In the genomic region with DNA sequence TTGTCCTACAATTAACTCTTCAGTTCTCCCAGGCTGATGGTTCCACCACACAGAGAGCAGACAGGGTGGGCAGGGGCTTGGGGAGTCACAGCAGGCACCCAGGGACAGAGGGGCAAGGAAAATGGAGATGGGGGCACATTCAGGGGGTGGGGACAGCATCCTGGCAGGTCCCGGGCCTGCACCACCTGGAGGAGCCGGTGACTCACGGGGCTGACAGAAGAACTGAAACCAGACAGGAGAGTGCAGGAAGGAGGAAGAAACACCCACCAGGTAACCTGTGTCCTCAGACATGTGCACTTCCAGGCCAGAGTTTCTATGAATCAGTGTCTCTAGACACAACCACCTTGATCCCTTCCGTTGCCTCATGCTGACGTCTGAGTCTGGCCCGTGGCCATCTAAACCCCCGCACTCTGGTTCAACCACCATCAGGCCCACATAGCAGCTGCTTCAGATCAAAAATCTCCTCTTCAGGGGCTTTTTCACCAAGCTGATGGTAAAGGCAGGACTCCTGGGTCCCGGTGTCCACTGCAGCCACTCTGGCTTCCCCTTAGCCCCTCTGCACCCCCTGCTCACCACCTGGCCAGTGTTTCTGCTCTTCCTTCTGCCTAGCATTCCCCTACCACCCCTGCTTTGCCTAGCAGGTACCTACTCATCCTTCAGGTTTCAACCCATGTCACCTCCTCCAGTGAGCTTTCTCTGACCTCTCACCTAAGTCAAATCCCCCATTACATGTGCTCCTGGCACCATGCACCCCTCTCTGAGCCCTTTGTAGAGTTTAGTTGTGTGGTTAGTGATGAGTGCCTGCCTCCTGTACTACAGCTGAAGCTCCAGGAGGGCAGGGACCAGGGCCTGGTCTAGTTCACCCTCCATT, we compare ENCODE assay signal across 9 cellular contexts. TPM values are rescaled to one million over a fixed set of nuclear protein-coding genes. Genes with fewer than 3 reads are reported as not detected.
DNase-seq lines count a peak whose midpoint lies in the region; ATAC-seq and TF ChIP-seq lines count a peak whose summit lies in the region.
"Had no signal": no experiment of that assay in that cellular context is flagged by ENCODE, and none has a peak within 500 bp of the region (broad histone marks: within the 10 kb centered on the region; RNA-seq: fewer than 3 reads in every experiment).

No MANE protein-coding gene starts in this region.

- CTCF ChIA-PET in Calu3 (lab: Charles Lee), result interaction anchor here (1.0 to 2.6 kb wide), 6 partner anchors 10 to 59 kb away, joined by 3 to 25 read pairs (median 5); no protein-coding TSS in a partner anchor

- H3K9ac ChIP-seq in Loucy (ENCODE audit: low read depth, low read length, poor library complexity, severe bottlenecking), result no peak overlapping the region

- H3K4me1 ChIP-seq in Loucy (ENCODE audit: insufficient read depth, low read length, poor library complexity, severe bottlenecking) (peaks cover 52% of the 10 kb centered on the region), ascending aorta (peaks cover 0 to 5% of the 10 kb centered on the region in 2 donors)

- H4K20me1 ChIP-seq in Loucy (ENCODE audit: insufficient read depth, low read length, poor library complexity, severe bottlenecking), result no peaks in the 10 kb centered on the region

- POLR2A ChIA-PET in activated naive CD8-positive, alpha-beta T cell treated with anti-CD3 and anti-CD28 coated beads, Interleukin-2, amount 10 ng/mL, durations not matched to agents 7 days and 5 days (lab: Charles Lee), result interaction anchor here (0.8 to 5.3 kb wide), 16 partner anchors 10 to 231 kb away, joined by 3 to 109 read pairs (median 7); a partner anchor contains a TSS

- no peaks in the 10 kb centered on the region; the same call in 1 of the 2 replicates for H3F3A ChIP-seq in Loucy (ENCODE audit: low read depth)

- H2AFZ ChIP-seq in Loucy (ENCODE audit: low read length), result no peak overlapping the region; the same call in 1 of the 2 replicates

- H3K9me3 ChIP-seq in Loucy (ENCODE audit: insufficient read depth, low read depth, low read length) (no peaks in the 10 kb centered on the region), ascending aorta (no peaks in the 10 kb centered on the region)

- H3K4me1 Mint-ChIP-seq in Calu3 (ENCODE audit: low read depth, unreplicated experiment), result peaks cover 87% of the 10 kb centered on the region
- H3K4me1 Mint-ChIP-seq in activated naive CD8-positive, alpha-beta T cell treated with anti-CD3 and anti-CD28 coated beads, Interleukin-2, amount 10 ng/mL, durations not matched to agents 7 days and 5 days, result peaks cover 46% of the 10 kb centered on the region

- DNase-seq in Calu3 (peak; percentile 92), mucosa of gallbladder (ENCODE audit: low spot score) (no peak), ascending aorta (ENCODE audit: low spot score in 2 of 2) (no peak), NOMO-1 (lab: John Stamatoyannopoulos, UW; ENCODE audit: unreplicated experiment in 2 of 2) (no peak)
- peak; percentile 61 for DNase-seq in activated naive CD8-positive, alpha-beta T cell treated with anti-CD3 and anti-CD28 coated beads, Interleukin-2, amount 10 ng/mL, durations not matched to agents 7 days and 5 days
- peak; percentile 81 for DNase-seq in stimulated activated CD4-positive, alpha-beta T cell treated with anti-CD3 and anti-CD28 coated beads, Interleukin-1b, Interleukin-23, amount 100 ng/mL, for 48 hours

- H3K36me3 ChIP-seq in Loucy (ENCODE audit: insufficient read depth, low read length), result no peaks in the 10 kb centered on the region
- no peaks in the 10 kb centered on the region for H3K36me3 ChIP-seq in ascending aorta

- H3K27me3 ChIP-seq in Loucy (ENCODE audit: insufficient read depth, low read length, poor library complexity, severe bottlenecking) (no peaks in the 10 kb centered on the region), ascending aorta (no peaks in the 10 kb centered on the region)

- peaks cover 25% of the 10 kb centered on the region for H3K36me3 Mint-ChIP-seq in Calu3 (ENCODE audit: insufficient read depth, unreplicated experiment)
- H3K36me3 Mint-ChIP-seq in activated naive CD8-positive, alpha-beta T cell treated with anti-CD3 and anti-CD28 coated beads, Interleukin-2, amount 10 ng/mL, durations not matched to agents 7 days and 5 days, result no peaks in the 10 kb centered on the region

- H3K4me2 ChIP-seq in Loucy (ENCODE audit: low read depth, low read length, poor library complexity, severe bottlenecking), result no peak overlapping the region

- no peaks in the 10 kb centered on the region for H3K27me3 Mint-ChIP-seq in Calu3 (ENCODE audit: unreplicated experiment)
- no peaks in the 10 kb centered on the region for H3K27me3 Mint-ChIP-seq in activated naive CD8-positive, alpha-beta T cell treated with anti-CD3 and anti-CD28 coated beads, Interleukin-2, amount 10 ng/mL, durations not matched to agents 7 days and 5 days

- H3K4me3 ChIP-seq in Loucy (ENCODE audit: low read length, poor library complexity, severe bottlenecking) (no peak overlapping the region), ascending aorta (no peak overlapping the region)

- ATAC-seq in GM21529 (IDR thresholded peaks at IDR 0.05; ENCODE audit: unreplicated experiment), result peak; percentile 46
- peak; percentile 49 for ATAC-seq in activated naive CD8-positive, alpha-beta T cell treated with anti-CD3 and anti-CD28 coated beads, Interleukin-2, amount 10 ng/mL, durations not matched to agents 7 days and 5 days (ENCODE audit: low read depth)

- no peaks in the 10 kb centered on the region for H3K79me2 ChIP-seq in Loucy (ENCODE audit: insufficient read depth, low read length)

- no peaks in the 10 kb centered on the region for H3K9me3 Mint-ChIP-seq in Calu3 (ENCODE audit: low read depth, unreplicated experiment)
- H3K9me3 Mint-ChIP-seq in activated naive CD8-positive, alpha-beta T cell treated with anti-CD3 and anti-CD28 coated beads, Interleukin-2, amount 10 ng/mL, durations not matched to agents 7 days and 5 days, result no peaks in the 10 kb centered on the region

- H3K27ac ChIP-seq in ascending aorta, result no peak overlapping the region

- H3K27ac Mint-ChIP-seq in Calu3 (ENCODE audit: unreplicated experiment), result peak overlapping the region; percentile 90
- peak overlapping the region; percentile 91 for H3K27ac Mint-ChIP-seq in activated naive CD8-positive, alpha-beta T cell treated with anti-CD3 and anti-CD28 coated beads, Interleukin-2, amount 10 ng/mL, durations not matched to agents 7 days and 5 days

- TF ChIP-seq CTCF in Calu3 (IDR thresholded peaks at IDR 0.05; ENCODE audit: unreplicated experiment) (no peak), Loucy (conservative IDR thresholded peaks at IDR 0.05; ENCODE audit: low read length) (0 out of 2 replicates have a peak, but pooled peaks have one; percentile 18), ascending aorta (IDR thresholded peaks at IDR 0.05) (no peak)

- TSS peak; percentile 24 for BruUV-seq in Calu3 (replicated peaks; lab: Mats Ljungman, UMichigan)

- intact Hi-C loops in Calu3 (cut with micrococcal nuclease; ENCODE audit: unreplicated experiment), result no loop called here
- intact Hi-C loops in ascending aorta (cut with DNase I), result no loop called here

- peak overlapping the region; percentile 32 for H3K4me3 Mint-ChIP-seq in Calu3 (ENCODE audit: low read depth, unreplicated experiment)
- H3K4me3 Mint-ChIP-seq in activated naive CD8-positive, alpha-beta T cell treated with anti-CD3 and anti-CD28 coated beads, Interleukin-2, amount 10 ng/mL, durations not matched to agents 7 days and 5 days, result peak overlapping the region; percentile 69

- H3K9me2 ChIP-seq in Loucy (replicated peaks; ENCODE audit: low read depth, low read length), result no peaks in the 10 kb centered on the region

RNA-seq across cellular contexts. Expression of a gene that starts 16.5 kb away (rescaled TPM):
- total RNA-seq in Calu3 (2022) (not detected in 2 replicates), mucosa of gallbladder (0.72 TPM), ascending aorta (62.4 TPM)
- total RNA-seq in activated naive CD8-positive, alpha-beta T cell treated with anti-CD3 and anti-CD28 coated beads, Interleukin-2, amount 10 ng/mL, durations not matched to agents 7 days and 5 days, result not detected
- total RNA-seq: dermis microvascular lymphatic vessel endothelial cell had no signal

RNA-seq across cellular contexts. Expression of a gene that starts 49.8 kb away (rescaled TPM):
- total RNA-seq in Calu3 (2022) (67.6 and 74.8 TPM in 2 replicates), mucosa of gallbladder (3.2 TPM), ascending aorta (5.5 TPM)
- total RNA-seq in activated naive CD8-positive, alpha-beta T cell treated with anti-CD3 and anti-CD28 coated beads, Interleukin-2, amount 10 ng/mL, durations not matched to agents 7 days and 5 days, result 10 to 100 TPM; 15.2 to 15.8 TPM

Comparison
In these comparisons a context has a peak if more than half of its experiments do, and no peak if none do; other contexts are left out.
1. DNase-seq: peak in Calu3 (single experiment), activated naive CD8-positive, alpha-beta T cell treated with anti-CD3 and anti-CD28 coated beads, Interleukin-2, amount 10 ng/mL, durations not matched to agents 7 days and 5 days (single experiment) and stimulated activated CD4-positive, alpha-beta T cell treated with anti-CD3 and anti-CD28 coated beads, Interleukin-1b, Interleukin-23, amount 100 ng/mL, for 48 hours (single experiment); none in mucosa of gallbladder (single experiment), ascending aorta (0 of 2) and NOMO-1 (0 of 2).
2. RNA of a gene that starts 16.5 kb away (total RNA-seq): 62.4 TPM in ascending aorta (single experiment); 0.72 TPM in mucosa of gallbladder (single experiment), not detected in activated naive CD8-positive, alpha-beta T cell treated with anti-CD3 and anti-CD28 coated beads, Interleukin-2, amount 10 ng/mL, durations not matched to agents 7 days and 5 days and not detected in Calu3; every median in the first group is over 10 times any median in the second.